ENCODE assay signal across 8 cellular contexts in genomic region chr19:13033819-13034611, GRCh38. TPM values are rescaled to one million over a fixed set of nuclear protein-coding genes. Genes with fewer than 3 reads are reported as not detected.
A peak's percentile ranks its signal among the peaks of the same experiment; 100 is the strongest.
DNase-seq lines count a peak whose midpoint lies in the region; FAIRE-seq and TF ChIP-seq lines count a peak whose summit lies in the region.

No MANE protein-coding gene starts in this region.

- peak; percentile 60 for FAIRE-seq in GM12892 (lab: Jason Lieb, UNC)

- H3K4me3 ChIP-seq in fibroblast of pulmonary artery (replicated peaks; ENCODE audit: low read depth, low read length): no peak overlapping the region

- DNase-seq in ACHN (peak; percentile 57), GM12892 (ENCODE audit: insufficient read length) (peak; percentile 60), NCI-H446 treated with DMSO at 0.1 percent for 48 hours (lab: John Stamatoyannopoulos, UW) (peak; percentile 49), activated T-cell treated with anti-CD3 and anti-CD28 coated beads for 1 hour (ENCODE audit: low read depth) (peak; percentile 37), fibroblast of pulmonary artery (ENCODE audit: low read depth) (peak; percentile 71), nucleus accumbens (lab: John Stamatoyannopoulos, UW) (peak in 46 of 56 donors; percentile 21 to 86 (median 56)), cortex of kidney (lab: John Stamatoyannopoulos, UW) (no peak), GOT3 (lab: John Stamatoyannopoulos, UW) (no peak)

- TF ChIP-seq CTCF in fibroblast of pulmonary artery (IDR thresholded peaks at IDR 0.05; ENCODE audit: low read length, missing control alignments): peak; percentile 84

- no peak for TF ChIP-seq POLR2A in GM12892 (IDR thresholded peaks at IDR 0.05; ENCODE audit: low read depth, low read length)

- in situ Hi-C loops in ACHN (cut with HindIII; ENCODE audit: low pct_ligation_motif_present, low pct_unique_long_range_greater_than_20kb, low sequenced_read_pairs): no loop called here

RNA-seq across cellular contexts. Expression of gene NFIX, which starts 38.7 kb away (rescaled TPM):
- polyA plus RNA-seq in GM12892 (2012; ENCODE audit: missing spikeins): 0.55 TPM

Comparison
In these comparisons a context has a peak if more than half of its experiments do, and no peak if none do; other contexts are left out.
1. DNase-seq: peak in ACHN (single experiment), GM12892 (single experiment), NCI-H446 treated with DMSO at 0.1 percent for 48 hours (single experiment), activated T-cell treated with anti-CD3 and anti-CD28 coated beads for 1 hour (single experiment), fibroblast of pulmonary artery (single experiment) and nucleus accumbens (46 of 56); none in cortex of kidney (single experiment) and GOT3 (single experiment).